Comparison of ENCODE assay signal across 21 cellular contexts in the genomic region with DNA sequence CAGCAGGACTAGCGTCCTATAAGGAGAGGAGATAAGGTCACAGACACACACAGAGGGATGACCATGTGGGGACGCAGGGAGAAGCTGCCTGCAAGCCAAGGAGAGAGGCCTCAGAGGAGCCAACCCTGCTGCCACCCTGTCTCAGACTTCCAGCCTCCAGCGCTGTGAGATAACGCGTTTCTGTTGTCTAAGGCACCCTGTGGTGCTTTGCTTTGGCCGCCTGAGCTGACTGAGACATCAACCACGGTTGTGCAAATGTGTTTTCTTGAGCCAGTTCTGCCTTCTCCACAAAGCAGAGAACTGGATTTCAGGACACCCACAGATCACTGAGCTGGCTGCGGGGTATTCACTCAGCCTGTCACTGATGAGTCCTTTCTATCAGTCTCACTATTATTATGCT.
DNase-seq lines count a peak whose midpoint lies in the region; ATAC-seq and TF ChIP-seq lines count a peak whose summit lies in the region.
"Had no signal": no experiment of that assay in that cellular context is flagged by ENCODE, and none has a peak within 500 bp of the region (broad histone marks: within the 10 kb centered on the region; RNA-seq: fewer than 3 reads in every experiment).

No MANE protein-coding gene starts in this region.

- H3K27me3 ChIP-seq in A673 (replicated peaks; ENCODE audit: insufficient read depth, low read depth, low read length, poor library complexity) (no peaks in the 10 kb centered on the region), brain microvascular endothelial cell (replicated peaks) (no peaks in the 10 kb centered on the region), mesenchymal stem cell (ENCODE audit: control insufficient read depth in 1 of 2, insufficient read depth in 1 of 2, low read length in 2 of 2) (no peaks in the 10 kb centered on the region), smooth muscle cell (ENCODE audit: low read depth) (no peaks in the 10 kb centered on the region)
- H3K27me3 ChIP-seq: BLaER1 treated with 17β-estradiol and CSF1 and Interleukin-3, amounts not matched to agents 10 nM and 100 nM had no signal

- no peak overlapping the region for H2BK5ac ChIP-seq in mesenchymal stem cell (ENCODE audit: low read depth, low read length, poor library complexity, severe bottlenecking)

- no peaks in the 10 kb centered on the region for H4K20me1 ChIP-seq in smooth muscle cell (ENCODE audit: low read depth)
- H4K20me1 ChIP-seq: BLaER1 treated with 17β-estradiol and CSF1 and Interleukin-3, amounts not matched to agents 10 nM and 100 nM had no signal

- H3K27ac ChIP-seq in A673 (ENCODE audit: low read depth, low read length, poor library complexity, severe bottlenecking) (no peak overlapping the region), brain microvascular endothelial cell (no peak overlapping the region), mesenchymal stem cell (ENCODE audit: low read length, poor library complexity, severe bottlenecking) (no peak overlapping the region), smooth muscle cell (ENCODE audit: low read depth) (peak overlapping the region; percentile 42)
- H3K27ac ChIP-seq: 22Rv1; A549; BLaER1 treated with 17β-estradiol and CSF1 and Interleukin-3, amounts not matched to agents 10 nM and 100 nM; HL-60 had no signal

- H2BK15ac ChIP-seq in mesenchymal stem cell (ENCODE audit: low read depth, poor library complexity, severe bottlenecking), result no peak overlapping the region

- H3K14ac ChIP-seq in mesenchymal stem cell (ENCODE audit: low read length in 2 of 2), result no peak overlapping the region

- POLR2A ChIA-PET in A673 (lab: Charles Lee; ENCODE audit: low non-redundant PET), result no interaction called here

- DNase-seq in A673 (ENCODE audit: low spot score) (peak; percentile 26), brain microvascular endothelial cell (peak; percentile 43), mesenchymal stem cell (no peak), smooth muscle cell (lab: John Stamatoyannopoulos, UW; ENCODE audit: unreplicated experiment) (no peak), HT-29 (ENCODE audit: low spot score) (no peak), GM13977 (ENCODE audit: low spot score) (no peak)
- DNase-seq: CD4-positive, CD25-positive, alpha-beta regulatory T cell; CD8-positive, alpha-beta memory T cell; COR-L47; DMS 273 treated with DMSO at 0.1 percent for 48 hours; DMS53; DND-41; EL; HCEC 1CT; KBM-7 had no signal

- no TSS peak for BruUV-seq in A673 (replicated peaks; lab: Mats Ljungman, UMichigan)

- H2AFZ ChIP-seq in mesenchymal stem cell (ENCODE audit: low read depth, low read length) (no peak overlapping the region), smooth muscle cell (ENCODE audit: low read depth) (peak overlapping the region; percentile 38)

- H3K4me2 ChIP-seq in mesenchymal stem cell (ENCODE audit: low read length, poor library complexity, severe bottlenecking) (no peak overlapping the region), smooth muscle cell (no peak overlapping the region)
- H3K4me2 ChIP-seq: A549; BLaER1 treated with 17β-estradiol and CSF1 and Interleukin-3, amounts not matched to agents 10 nM and 100 nM; GM23338 had no signal

- intact Hi-C loops in A673 (cut with micrococcal nuclease; ENCODE audit: unreplicated experiment), result no loop called here

- CTCF ChIA-PET in A673 (lab: Charles Lee), result no interaction called here

- no peak overlapping the region for H2BK120ac ChIP-seq in mesenchymal stem cell (ENCODE audit: low read depth, low read length)

- WGBS in mesenchymal stem cell, result 80% methylated on average over 7 of the region's 8 CpGs
- WGBS in smooth muscle cell (ENCODE audit: low lambda C conversion rate), result 37% methylated on average over 8 of the region's 8 CpGs

- H3K4me3 ChIP-seq in A673 (ENCODE audit: low read depth, low read length, poor library complexity, severe bottlenecking) (no peak overlapping the region), brain microvascular endothelial cell (ENCODE audit: low read depth, low read length) (no peak overlapping the region), mesenchymal stem cell (ENCODE audit: insufficient read depth in 1 of 2, low read depth in 1 of 2, low read length in 2 of 2) (no peak overlapping the region), smooth muscle cell (no peak overlapping the region)
- H3K4me3 ChIP-seq: A549; BLaER1 treated with 17β-estradiol and CSF1 and Interleukin-3, amounts not matched to agents 10 nM and 100 nM; GM23338 had no signal

- ATAC-seq in GM19351 (IDR thresholded peaks at IDR 0.05; ENCODE audit: unreplicated experiment), result no peak
- ATAC-seq: A549, GM23338 had no signal

- H3K4me1 ChIP-seq in A673 (ENCODE audit: insufficient read depth, low read length, poor library complexity, severe bottlenecking) (no peaks in the 10 kb centered on the region), mesenchymal stem cell (ENCODE audit: control insufficient read depth, insufficient read depth, low read depth, low read length) (peaks cover 2% of the 10 kb centered on the region), smooth muscle cell (ENCODE audit: low read depth) (no peaks in the 10 kb centered on the region)
- H3K4me1 ChIP-seq: A549 had no signal

- in situ Hi-C loops in brain microvascular endothelial cell (cut with HindIII; ENCODE audit: low pct_ligation_motif_present, low sequenced_read_pairs) (no loop called here), GM13977 (cut with MboI; ENCODE audit: low pct_unique_long_range_greater_than_20kb, low sequenced_read_pairs, unreplicated experiment) (no loop called here)

- no peaks in the 10 kb centered on the region for H3F3A ChIP-seq in smooth muscle cell (ENCODE audit: low read depth)

- no peak overlapping the region for H2AK5ac ChIP-seq in mesenchymal stem cell (ENCODE audit: low read length, severe bottlenecking)

- no peaks in the 10 kb centered on the region for H3K9me3 ChIP-seq in A673 (ENCODE audit: low read depth, low read length, poor library complexity, severe bottlenecking)
- H3K9me3 ChIP-seq in mesenchymal stem cell (ENCODE audit: control insufficient read depth, low read length), result no peaks in the 10 kb centered on the region
- no peaks in the 10 kb centered on the region for H3K9me3 ChIP-seq in smooth muscle cell (replicated peaks; ENCODE audit: low read depth)
- H3K9me3 ChIP-seq: A549 had no signal

- peak overlapping the region; percentile 48 for H4K91ac ChIP-seq in mesenchymal stem cell (ENCODE audit: low read length)

- H3K79me1 ChIP-seq in mesenchymal stem cell (replicated peaks; ENCODE audit: low read length, poor library complexity, severe bottlenecking), result no peaks in the 10 kb centered on the region

- TF ChIP-seq CTCF in A673 (conservative IDR thresholded peaks at IDR 0.05; ENCODE audit: low read depth, low read length) (no peak), brain microvascular endothelial cell (IDR thresholded peaks at IDR 0.05; ENCODE audit: low read depth, low read length, missing control alignments) (no peak), smooth muscle cell (IDR thresholded peaks at IDR 0.05; ENCODE audit: borderline replicate concordance, insufficient read depth, poor library complexity, severe bottlenecking) (no peak), GM13977 (IDR thresholded peaks at IDR 0.05; ENCODE audit: extremely low read depth, insufficient read depth, missing control alignments) (no peak)

- H2BK12ac ChIP-seq in mesenchymal stem cell (ENCODE audit: low read length in 2 of 2), result peak overlapping the region; percentile 14 to 97

- H3K36me3 ChIP-seq in A673 (ENCODE audit: insufficient read depth, low read length, poor library complexity, severe bottlenecking), result no peaks in the 10 kb centered on the region
- no peaks in the 10 kb centered on the region for H3K36me3 ChIP-seq in brain microvascular endothelial cell (replicated peaks)
- no peaks in the 10 kb centered on the region for H3K36me3 ChIP-seq in mesenchymal stem cell (ENCODE audit: control insufficient read depth in 1 of 2, insufficient read depth in 2 of 2, low read depth in 1 of 2, low read length in 2 of 2)
- no peaks in the 10 kb centered on the region for H3K36me3 ChIP-seq in smooth muscle cell (ENCODE audit: low read depth)
- H3K36me3 ChIP-seq: BLaER1 treated with 17β-estradiol and CSF1 and Interleukin-3, amounts not matched to agents 10 nM and 100 nM had no signal

- peak overlapping the region in 1 of 2 experiments; percentile 84 for H3K18ac ChIP-seq in mesenchymal stem cell (ENCODE audit: low read depth in 1 of 2, low read length in 2 of 2)

- no peak overlapping the region for H3K23ac ChIP-seq in mesenchymal stem cell (ENCODE audit: low read length in 2 of 2)

- H3K9ac ChIP-seq in mesenchymal stem cell (ENCODE audit: low read length) (no peak overlapping the region), smooth muscle cell (ENCODE audit: low read depth) (no peak overlapping the region)
- H3K9ac ChIP-seq: BLaER1 treated with 17β-estradiol and CSF1 and Interleukin-3, amounts not matched to agents 10 nM and 100 nM had no signal

- H3K4ac ChIP-seq in mesenchymal stem cell (ENCODE audit: low read depth in 1 of 2, low read length in 2 of 2), result no peak overlapping the region

- H4K8ac ChIP-seq in mesenchymal stem cell (ENCODE audit: low read length), result no peak overlapping the region

- H3K79me2 ChIP-seq in smooth muscle cell (ENCODE audit: low read depth), result no peaks in the 10 kb centered on the region

Comparison
In these comparisons a context has a peak if more than half of its experiments do, and no peak if none do; other contexts are left out.
1. DNase-seq: peak in A673 (single experiment) and brain microvascular endothelial cell (single experiment); none in mesenchymal stem cell (single experiment), smooth muscle cell (single experiment), HT-29 (single experiment) and GM13977 (single experiment).